In genomic region chr1:82565146-82565545, GRCh38 we compare ENCODE assay signal across 10 cellular contexts.
DNase-seq lines count a peak whose midpoint lies in the region; ATAC-seq and TF ChIP-seq lines count a peak whose summit lies in the region.
"Had no signal": no experiment of that assay in that cellular context is flagged by ENCODE, and none has a peak within 500 bp of the region (broad histone marks: within the 10 kb centered on the region; RNA-seq: fewer than 3 reads in every experiment).

No MANE protein-coding gene starts in this region.

- peak overlapping the region; percentile 83 for H3K27ac Mint-ChIP-seq in neural progenitor cell

- CTCF ChIA-PET in PC-9 (lab: Charles Lee) = no interaction called here

- H3K4me2 ChIP-seq in PC-9 (peak overlapping the region; percentile 32; the same call in 1 of the 2 replicates), fibroblast of lung (ENCODE audit: extremely low read depth, insufficient read depth, low read length) (no peak overlapping the region), neural progenitor cell (no peak overlapping the region)

- intact Hi-C loops in PC-9 (cut with micrococcal nuclease; ENCODE audit: unreplicated experiment) = no loop called here

- H3K79me2 ChIP-seq in PC-9 (ENCODE audit: low read depth) (no peaks in the 10 kb centered on the region), fibroblast of lung (ENCODE audit: control insufficient read depth, insufficient read depth, low read length) (no peaks in the 10 kb centered on the region), neural progenitor cell (ENCODE audit: low read depth) (no peaks in the 10 kb centered on the region)

- H3K27ac ChIP-seq in PC-9 (no peak overlapping the region), fibroblast of lung (ENCODE audit: insufficient read depth, low read length) (no peak overlapping the region), neural progenitor cell (no peak overlapping the region)

- POLR2A ChIA-PET in PC-9 (lab: Charles Lee; ENCODE audit: unreplicated experiment) = interaction anchor here (0.6 to 0.7 kb wide), 2 partner anchors 255 to 602 kb away, joined by 3 to 5 read pairs; no protein-coding TSS in a partner anchor

- ATAC-seq in HG03280 (IDR thresholded peaks at IDR 0.05; ENCODE audit: unreplicated experiment) = no peak
- ATAC-seq in HG03159 (IDR thresholded peaks at IDR 0.05; ENCODE audit: unreplicated experiment) = no peak
- ATAC-seq: HepG2 had no signal

- peak overlapping the region; percentile 7 for H3K4me3 Mint-ChIP-seq in neural progenitor cell

- H3K9ac ChIP-seq in fibroblast of lung (ENCODE audit: insufficient read depth, low read length) = no peak overlapping the region
- H3K9ac ChIP-seq in neural progenitor cell = no peak overlapping the region

- H3K4me1 ChIP-seq in PC-9 (replicated peaks; ENCODE audit: insufficient read depth) (0 out of 2 replicates have a peak, but pooled peaks cover 5% of the 10 kb centered on the region), fibroblast of lung (ENCODE audit: control insufficient read depth, extremely low read depth, insufficient read depth, low read length) (no peaks in the 10 kb centered on the region), neural progenitor cell (peaks cover 29% of the 10 kb centered on the region)

- H3K27me3 ChIP-seq in PC-9 (ENCODE audit: insufficient read depth, low read depth) (no peaks in the 10 kb centered on the region), fibroblast of lung (ENCODE audit: control insufficient read depth, insufficient read depth, low read length) (no peaks in the 10 kb centered on the region), neural progenitor cell (no peaks in the 10 kb centered on the region)

- H3K9me2 ChIP-seq in PC-9 (ENCODE audit: insufficient read depth) = 0 out of 2 replicates have a peak, but pooled peaks cover 3% of the 10 kb centered on the region

- H3K27me3 Mint-ChIP-seq in neural progenitor cell (ENCODE audit: insufficient read depth, low read depth) = no peaks in the 10 kb centered on the region

- no peaks in the 10 kb centered on the region for H3K36me3 Mint-ChIP-seq in neural progenitor cell

- H2AFZ ChIP-seq in PC-9 (no peak overlapping the region), fibroblast of lung (ENCODE audit: low read length) (no peak overlapping the region), neural progenitor cell (replicated peaks) (no peak overlapping the region)

- in situ Hi-C loops in Caki2 (cut with HindIII; ENCODE audit: low pct_unique_long_range_greater_than_20kb, low sequenced_read_pairs) = no loop called here

- no peaks in the 10 kb centered on the region for H4K20me1 ChIP-seq in PC-9 (ENCODE audit: insufficient read depth)
- H4K20me1 ChIP-seq in fibroblast of lung (ENCODE audit: control insufficient read depth, extremely low read depth, insufficient read depth, low read length) = no peaks in the 10 kb centered on the region
- no peaks in the 10 kb centered on the region for H4K20me1 ChIP-seq in neural progenitor cell (ENCODE audit: low read depth)

- H3K4me1 Mint-ChIP-seq in neural progenitor cell = peaks cover 49% of the 10 kb centered on the region

- H3K4me3 ChIP-seq in PC-9 (no peak overlapping the region), fibroblast of lung (replicated peaks in 1 of 4; ENCODE audit: control extremely low read depth in 1 of 4, insufficient read depth in 1 of 4, low read depth in 3 of 4, low read length in 4 of 4) (no peak overlapping the region), neural progenitor cell (no peak overlapping the region)

- DNase-seq in Caki2 (ENCODE audit: low read depth) (peak; percentile 88), PC-9 (peak in 1 of 2 experiments; percentile 25), fibroblast of lung (ENCODE audit: low read depth in 2 of 2) (peak; percentile 66 to 91), neural progenitor cell (ENCODE audit: low spot score) (peak; percentile 11), retina (no peak), AML-193 (lab: John Stamatoyannopoulos, UW) (no peak)
- DNase-seq: SHP77 had no signal

- no peaks in the 10 kb centered on the region for H3K36me3 ChIP-seq in PC-9 (ENCODE audit: low read depth)
- H3K36me3 ChIP-seq in fibroblast of lung (ENCODE audit: control insufficient read depth, insufficient read depth, low read length) = no peaks in the 10 kb centered on the region
- no peaks in the 10 kb centered on the region for H3K36me3 ChIP-seq in neural progenitor cell

- H3F3A ChIP-seq in PC-9 (ENCODE audit: insufficient read depth, low read depth) (no peaks in the 10 kb centered on the region), neural progenitor cell (ENCODE audit: low read depth) (no peaks in the 10 kb centered on the region)

- no peaks in the 10 kb centered on the region for H3K9me3 Mint-ChIP-seq in neural progenitor cell

- TF ChIP-seq CTCF in PC-9 (conservative IDR thresholded peaks at IDR 0.05) (no peak), fibroblast of lung (conservative IDR thresholded peaks at IDR 0.05 in 1 of 2, IDR thresholded peaks at IDR 0.05 in 1 of 2; ENCODE audit: low read depth in 1 of 2, low read length in 2 of 2) (peak; percentile 21 to 34), neural progenitor cell (IDR thresholded peaks at IDR 0.05) (no peak)

- no TSS peak for BruUV-seq in PC-9 (replicated peaks; lab: Mats Ljungman, UMichigan)

- no peaks in the 10 kb centered on the region for H3K9me3 ChIP-seq in PC-9 (ENCODE audit: insufficient read depth, low read depth)
- no peaks in the 10 kb centered on the region for H3K9me3 ChIP-seq in fibroblast of lung (ENCODE audit: control insufficient read depth, insufficient read depth, low read depth, low read length)
- H3K9me3 ChIP-seq in neural progenitor cell (ENCODE audit: low read depth) = no peaks in the 10 kb centered on the region

Comparison
In these comparisons a context has a peak if more than half of its experiments do, and no peak if none do; other contexts are left out.
1. DNase-seq: peak in Caki2 (single experiment), fibroblast of lung (2 of 2) and neural progenitor cell (single experiment); none in retina (single experiment) and AML-193 (0 of 2).
2. CTCF ChIP-seq: peak in fibroblast of lung (2 of 2); none in PC-9 (single experiment) and neural progenitor cell (single experiment).